21 cellular contexts compared by ENCODE assay signal in the genomic region with DNA sequence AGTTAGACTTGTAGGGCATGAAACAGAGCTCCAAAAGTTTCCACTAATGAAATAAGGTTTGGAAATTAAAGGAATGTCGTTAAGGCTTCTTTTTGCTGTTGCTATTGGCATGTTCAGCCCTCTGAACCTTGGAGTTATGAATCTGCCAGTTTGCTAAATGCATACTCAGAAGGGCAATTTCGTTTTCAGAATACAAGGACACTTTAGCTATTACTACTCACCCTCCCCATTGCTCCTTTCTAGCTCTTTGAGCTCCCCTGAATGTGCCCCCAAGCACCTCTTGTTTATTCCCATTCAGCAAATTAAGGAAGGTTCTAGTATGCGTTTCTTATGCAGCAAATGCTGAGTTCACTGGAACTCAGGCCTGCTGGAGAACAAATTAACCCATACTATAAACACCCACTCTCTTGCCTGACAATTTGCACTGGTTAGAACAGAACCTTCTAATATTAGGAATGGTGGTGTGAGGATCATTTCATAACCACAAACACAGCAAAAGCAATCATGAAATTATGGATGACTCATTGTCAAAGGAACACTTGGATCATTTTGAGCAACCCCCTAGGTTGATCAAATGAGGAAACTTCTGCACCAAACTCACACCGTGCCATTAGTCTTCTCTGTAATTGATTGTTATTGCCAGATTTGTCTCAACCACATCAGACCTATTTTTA. TPM values are rescaled to one million over a fixed set of nuclear protein-coding genes. Genes with fewer than 3 reads are reported as not detected.
DNase-seq lines count a peak whose midpoint lies in the region; ATAC-seq and TF ChIP-seq lines count a peak whose summit lies in the region.
"Had no signal": no experiment of that assay in that cellular context is flagged by ENCODE, and none has a peak within 500 bp of the region (broad histone marks: within the 10 kb centered on the region; RNA-seq: fewer than 3 reads in every experiment).

No MANE protein-coding gene starts in this region.

- no peak overlapping the region for H3K27ac ChIP-seq in osteoblast (ENCODE audit: low read depth, low read length)
- H3K27ac ChIP-seq: neural progenitor cell, sigmoid colon, stomach had no signal

- no peaks in the 10 kb centered on the region for H3K36me3 ChIP-seq in osteoblast (ENCODE audit: insufficient read depth, low read length)
- H3K36me3 ChIP-seq: neural progenitor cell, sigmoid colon, stomach had no signal

- H2AFZ ChIP-seq in osteoblast (ENCODE audit: low read length): peak overlapping the region; percentile 1
- H2AFZ ChIP-seq: neural progenitor cell had no signal

- no peaks in the 10 kb centered on the region for H3K27me3 ChIP-seq in osteoblast (ENCODE audit: insufficient read depth, low read length)
- H3K27me3 ChIP-seq: neural progenitor cell, sigmoid colon, stomach had no signal

- DNase-seq in EL: peak; percentile 17
- peak; percentile 40 for DNase-seq in LHCN-M2 (ENCODE audit: low read depth)
- peak; percentile 53 for DNase-seq in choroid plexus epithelial cell (ENCODE audit: low read depth)
- no peak for DNase-seq in osteoblast (ENCODE audit: insufficient read length, low spot score, missing footprints)
- DNase-seq in GM10266 (ENCODE audit: extremely low spot score): no peak
- DNase-seq: CD4-positive, alpha-beta memory T cell; DMS153; effector CD8-positive, alpha-beta T cell; NCI-H2081 treated with DMSO at 0.1 percent for 48 hours; NCI-H345; NCI-H82; OCI-M1; sigmoid colon; stomach; trophoblast cell had no signal

- H3K4me3 ChIP-seq in choroid plexus epithelial cell (ENCODE audit: low read depth, low read length): no peak overlapping the region
- no peak overlapping the region for H3K4me3 ChIP-seq in osteoblast (ENCODE audit: insufficient read depth, low read length)
- H3K4me3 ChIP-seq: lung, neural progenitor cell, sigmoid colon, stomach had no signal

- peaks cover 12% of the 10 kb centered on the region for H3K4me1 ChIP-seq in osteoblast (ENCODE audit: insufficient read depth, low read length)
- H3K4me1 ChIP-seq: neural progenitor cell, sigmoid colon, stomach had no signal

- H4K20me1 ChIP-seq in osteoblast (ENCODE audit: insufficient read depth, low read length): no peaks in the 10 kb centered on the region

- H3K79me2 ChIP-seq in osteoblast (ENCODE audit: insufficient read depth, low read length): no peaks in the 10 kb centered on the region

- ATAC-seq in GM19351 (IDR thresholded peaks at IDR 0.05; ENCODE audit: unreplicated experiment): no peak
- no peak for ATAC-seq in GM21825 (IDR thresholded peaks at IDR 0.05; ENCODE audit: unreplicated experiment)
- no peak for ATAC-seq in activated CD4-positive, CD25-positive, alpha-beta regulatory T cell treated with anti-CD3 and anti-CD28 coated beads, Interleukin-2, amount 50 U/mL, for 24 hours
- ATAC-seq: Right ventricle myocardium inferior had no signal

- no peaks in the 10 kb centered on the region for H3K9me3 ChIP-seq in osteoblast (ENCODE audit: low read depth, low read length)
- H3K9me3 ChIP-seq: sigmoid colon, stomach had no signal

- no peak for TF ChIP-seq CTCF in choroid plexus epithelial cell (conservative IDR thresholded peaks at IDR 0.05; ENCODE audit: low read depth, low read length)
- TF ChIP-seq CTCF in osteoblast (IDR thresholded peaks at IDR 0.05; ENCODE audit: extremely low read depth, low read depth, low read length): no peak
- no peak for TF ChIP-seq CTCF in GM10266 (IDR thresholded peaks at IDR 0.05; ENCODE audit: control insufficient read depth, insufficient read depth, low read depth, missing control alignments)

- peak overlapping the region; percentile 30 for H3K4me2 ChIP-seq in osteoblast (ENCODE audit: insufficient read depth, low read length)
- H3K4me2 ChIP-seq: neural progenitor cell had no signal

RNA-seq across cellular contexts. Expression of gene LIN7C, which starts 26.2 kb away (rescaled TPM):
- total RNA-seq in LHCN-M2 (2014; rRNA removed): 44.0 and 44.8 TPM in 2 replicates
- 4.8 TPM for polyA plus RNA-seq in LHCN-M2 (2012)
- total RNA-seq in osteoblast: 61.0 and 69.5 TPM in 2 replicates

Comparison
In these comparisons a context has a peak if more than half of its experiments do, and no peak if none do; other contexts are left out.
1. DNase-seq: peak in EL (single experiment), LHCN-M2 (single experiment) and choroid plexus epithelial cell (single experiment); none in osteoblast (single experiment) and GM10266 (single experiment).